In the genomic region with DNA sequence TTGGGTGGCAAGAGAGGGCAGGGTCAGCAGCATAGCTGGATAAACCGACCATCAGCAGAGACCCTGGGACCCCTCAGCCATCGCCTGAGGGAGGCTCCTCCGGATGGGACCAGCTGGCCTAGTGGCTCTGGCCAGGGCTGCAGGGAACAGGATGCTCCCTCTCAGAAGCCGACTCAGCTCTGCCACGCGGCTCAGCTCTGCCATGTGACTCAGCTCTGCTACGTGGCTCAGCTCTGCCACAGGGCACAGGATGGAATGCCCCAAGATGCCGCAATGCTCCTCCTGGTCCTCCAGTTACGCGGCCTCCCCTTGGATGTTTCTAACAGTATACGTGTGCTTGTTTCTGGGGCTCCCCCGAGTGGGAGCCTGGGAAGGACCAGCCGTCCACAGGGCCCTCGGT, we compare ENCODE assay signal across 6 cellular contexts.
A peak's percentile ranks its signal among the peaks of the same experiment; 100 is the strongest.
DNase-seq lines count a peak whose midpoint lies in the region; ATAC-seq, FAIRE-seq and TF ChIP-seq lines count a peak whose summit lies in the region.
"Not testable (repeated sequence)": the region's sequence is repeated elsewhere in the genome, so short reads cannot be mapped to it uniquely, and the experiment has no call there.

No MANE protein-coding gene starts in this region.

- TF ChIP-seq POLR2A in endothelial cell of umbilical vein (IDR thresholded peaks at IDR 0.05; ENCODE audit: low read depth, low read length): not testable (repeated sequence)

- CTCF ChIA-PET in PC-3 (lab: Charles Lee); endothelial cell of umbilical vein (lab: Charles Lee); naive thymus-derived CD4-positive, alpha-beta T cell (lab: Charles Lee): not testable (repeated sequence)

- H3F3A ChIP-seq in PC-3 (ENCODE audit: low read length, unreplicated experiment): not testable (repeated sequence)

- H3K9ac ChIP-seq in PC-3 (ENCODE audit: low read length); endothelial cell of umbilical vein (replicated peaks; ENCODE audit: extremely low read depth, insufficient read depth, low read length): not testable (repeated sequence)

- not testable (repeated sequence) for H3K27ac Mint-ChIP-seq in naive thymus-derived CD4-positive, alpha-beta T cell; stimulated activated effector memory CD8-positive, alpha-beta T cell treated with anti-CD3 and anti-CD28 coated beads, Interleukin-12 subunit alpha, Interleukin-12 subunit beta, amount 100 ng/mL, for 72 hours

- POLR2A ChIA-PET in PC-3 (lab: Charles Lee; ENCODE audit: unreplicated experiment); endothelial cell of umbilical vein (lab: Charles Lee); naive thymus-derived CD4-positive, alpha-beta T cell (lab: Charles Lee): not testable (repeated sequence)

- H3K4me3 ChIP-seq in PC-3 (ENCODE audit: low read length); endothelial cell of umbilical vein (replicated peaks in 1 of 3; ENCODE audit: insufficient read depth in 1 of 3, low read depth in 1 of 3, low read length in 3 of 3); naive thymus-derived CD4-positive, alpha-beta T cell (ENCODE audit: low read length): not testable (repeated sequence)

- not testable (repeated sequence) for H3K9me2 ChIP-seq in PC-3 (replicated peaks; ENCODE audit: low read length)

- H3K9me3 Mint-ChIP-seq in naive thymus-derived CD4-positive, alpha-beta T cell; stimulated activated effector memory CD8-positive, alpha-beta T cell treated with anti-CD3 and anti-CD28 coated beads, Interleukin-12 subunit alpha, Interleukin-12 subunit beta, amount 100 ng/mL, for 72 hours: not testable (repeated sequence)

- not testable (repeated sequence) for H3K36me3 ChIP-seq in PC-3 (ENCODE audit: low read depth, low read length); endothelial cell of umbilical vein (ENCODE audit: control insufficient read depth in 2 of 2, extremely low read depth in 1 of 2, insufficient read depth in 2 of 2, low read length in 2 of 2); naive thymus-derived CD4-positive, alpha-beta T cell (ENCODE audit: control insufficient read depth in 2 of 3, insufficient read depth in 3 of 3, low read length in 3 of 3)

- intact Hi-C loops in PC-3 (cut with micrococcal nuclease); endothelial cell of umbilical vein (cut with micrococcal nuclease); naive thymus-derived CD4-positive, alpha-beta T cell (cut with micrococcal nuclease): not testable (repeated sequence)

- ATAC-seq in PC-3 (peak; percentile 61), SK-N-SH treated with all-trans-retinoic acid at 6 μM for 48 hours (peak; percentile 62; the same call in 2 of the 3 replicates), left lobe of liver (peak; percentile 11)
- ATAC-seq in naive thymus-derived CD4-positive, alpha-beta T cell: peak; percentile 53
- ATAC-seq in stimulated activated effector memory CD8-positive, alpha-beta T cell treated with anti-CD3 and anti-CD28 coated beads, Interleukin-12 subunit alpha, Interleukin-12 subunit beta, amount 100 ng/mL, for 72 hours: peak; percentile 59

- not testable (repeated sequence) for BruUV-seq in PC-3 (replicated peaks; lab: Mats Ljungman, UMichigan); endothelial cell of umbilical vein (replicated peaks; lab: Mats Ljungman, UMichigan)

- not testable (repeated sequence) for H3K9me1 ChIP-seq in endothelial cell of umbilical vein (replicated peaks; ENCODE audit: control insufficient read depth, extremely low read depth, insufficient read depth, low read length)

- not testable (repeated sequence) for H3K9me3 ChIP-seq in PC-3 (ENCODE audit: low read length); endothelial cell of umbilical vein (replicated peaks; ENCODE audit: control insufficient read depth, insufficient read depth, low read length); naive thymus-derived CD4-positive, alpha-beta T cell (ENCODE audit: control insufficient read depth in 2 of 3, low read length in 3 of 3)

- H3K27me3 ChIP-seq in PC-3 (ENCODE audit: low read length); endothelial cell of umbilical vein (ENCODE audit: control insufficient read depth in 2 of 2, insufficient read depth in 2 of 2, low read length in 2 of 2); naive thymus-derived CD4-positive, alpha-beta T cell (ENCODE audit: control insufficient read depth in 2 of 2, insufficient read depth in 2 of 2, low read length in 2 of 2): not testable (repeated sequence)

- not testable (repeated sequence) for H3K79me2 ChIP-seq in PC-3 (ENCODE audit: low read length); endothelial cell of umbilical vein (ENCODE audit: control insufficient read depth, insufficient read depth, low read length)

- FAIRE-seq in endothelial cell of umbilical vein (lab: Jason Lieb, UNC): peak; percentile 67

- not testable (repeated sequence) for H3K4me1 ChIP-seq in PC-3 (ENCODE audit: insufficient read depth, low read length); endothelial cell of umbilical vein (ENCODE audit: control insufficient read depth, extremely low read depth, insufficient read depth, low read length); naive thymus-derived CD4-positive, alpha-beta T cell (ENCODE audit: control insufficient read depth in 2 of 2, insufficient read depth in 2 of 2, low read length in 2 of 2)

- not testable (repeated sequence) for DNase-seq in PC-3; endothelial cell of umbilical vein (ENCODE audit: low read depth, low spot score); left lobe of liver (ENCODE audit: low spot score); naive thymus-derived CD4-positive, alpha-beta T cell; stimulated activated effector memory CD8-positive, alpha-beta T cell treated with anti-CD3 and anti-CD28 coated beads, Interleukin-12 subunit alpha, Interleukin-12 subunit beta, amount 100 ng/mL, for 72 hours (ENCODE audit: low spot score in 2 of 2)

- H3K36me3 Mint-ChIP-seq in naive thymus-derived CD4-positive, alpha-beta T cell; stimulated activated effector memory CD8-positive, alpha-beta T cell treated with anti-CD3 and anti-CD28 coated beads, Interleukin-12 subunit alpha, Interleukin-12 subunit beta, amount 100 ng/mL, for 72 hours: not testable (repeated sequence)

- not testable (repeated sequence) for H3K4me2 ChIP-seq in PC-3 (ENCODE audit: low read length); endothelial cell of umbilical vein (ENCODE audit: insufficient read depth, low read length)

- dilution Hi-C loops in endothelial cell of umbilical vein (cut with MboI; ENCODE audit: extremely low pct_ligation_motif_present, low sequenced_read_pairs): not testable (repeated sequence)

- not testable (repeated sequence) for TF ChIP-seq CTCF in PC-3 (conservative IDR thresholded peaks at IDR 0.05; ENCODE audit: low read depth, low read length); endothelial cell of umbilical vein (IDR thresholded peaks at IDR 0.05; ENCODE audit: extremely low read depth in 1 of 2, insufficient read depth in 1 of 2, low read depth in 1 of 2, low read length in 2 of 2)

- H2AFZ ChIP-seq in PC-3 (ENCODE audit: low read length); endothelial cell of umbilical vein (ENCODE audit: low read depth, low read length): not testable (repeated sequence)

- H3K4me1 Mint-ChIP-seq in naive thymus-derived CD4-positive, alpha-beta T cell; stimulated activated effector memory CD8-positive, alpha-beta T cell treated with anti-CD3 and anti-CD28 coated beads, Interleukin-12 subunit alpha, Interleukin-12 subunit beta, amount 100 ng/mL, for 72 hours: not testable (repeated sequence)

- H3K27ac ChIP-seq in PC-3 (ENCODE audit: low read length); endothelial cell of umbilical vein (ENCODE audit: insufficient read depth, low read depth, low read length); naive thymus-derived CD4-positive, alpha-beta T cell (ENCODE audit: low read depth, low read length): not testable (repeated sequence)

- H3K27me3 Mint-ChIP-seq in naive thymus-derived CD4-positive, alpha-beta T cell: not testable (repeated sequence)

- not testable (repeated sequence) for H4K20me1 ChIP-seq in PC-3 (ENCODE audit: low read length); endothelial cell of umbilical vein (replicated peaks; ENCODE audit: control insufficient read depth, extremely low read depth, insufficient read depth, low read length)

- H3K4me3 Mint-ChIP-seq in naive thymus-derived CD4-positive, alpha-beta T cell; stimulated activated effector memory CD8-positive, alpha-beta T cell treated with anti-CD3 and anti-CD28 coated beads, Interleukin-12 subunit alpha, Interleukin-12 subunit beta, amount 100 ng/mL, for 72 hours: not testable (repeated sequence)

Comparison
In these comparisons a context has a peak if more than half of its experiments do, and no peak if none do; other contexts are left out.
1. ATAC-seq: peak in every context shown above with its lines; median percentile 62 in SK-N-SH treated with all-trans-retinoic acid at 6 μM for 48 hours; 61 in PC-3; 59 in stimulated activated effector memory CD8-positive, alpha-beta T cell treated with anti-CD3 and anti-CD28 coated beads, Interleukin-12 subunit alpha, Interleukin-12 subunit beta, amount 100 ng/mL, for 72 hours; 53 in naive thymus-derived CD4-positive, alpha-beta T cell; 11 in left lobe of liver.